In the genomic region with DNA sequence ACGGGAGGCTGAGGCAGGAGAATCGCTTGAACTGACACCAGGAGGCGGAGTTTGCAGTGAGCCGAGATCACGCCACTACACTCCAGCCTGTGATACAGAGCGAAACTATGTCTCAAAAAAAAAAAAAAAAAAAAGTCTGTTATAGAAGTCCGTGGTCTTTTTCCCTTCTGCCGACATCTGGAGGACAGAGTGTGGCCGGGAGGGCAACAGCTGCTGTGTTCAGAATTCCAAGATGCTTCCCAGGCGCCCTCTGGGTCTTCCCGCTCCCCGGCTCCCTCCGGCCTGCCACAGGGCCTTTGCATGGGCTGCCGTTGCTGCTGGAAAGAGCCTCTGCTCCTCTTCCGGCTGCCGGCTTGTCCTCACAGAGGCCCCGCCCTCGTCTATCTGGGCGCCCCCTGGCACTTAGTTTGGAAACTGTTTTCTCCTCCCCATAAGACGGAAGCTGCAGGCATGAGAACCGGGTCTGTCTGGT, we compare ENCODE assay signal across 1 cellular context.
A peak's percentile ranks its signal among the peaks of the same experiment; 100 is the strongest.
TF ChIP-seq lines count a peak whose summit lies in the region.

No MANE protein-coding gene starts in this region.

TF ChIP-seq in HCT116, 20 proteins besides CTCF, POLR2A, EP300 and RAD21:
- TF ChIP-seq, protein P1, sequence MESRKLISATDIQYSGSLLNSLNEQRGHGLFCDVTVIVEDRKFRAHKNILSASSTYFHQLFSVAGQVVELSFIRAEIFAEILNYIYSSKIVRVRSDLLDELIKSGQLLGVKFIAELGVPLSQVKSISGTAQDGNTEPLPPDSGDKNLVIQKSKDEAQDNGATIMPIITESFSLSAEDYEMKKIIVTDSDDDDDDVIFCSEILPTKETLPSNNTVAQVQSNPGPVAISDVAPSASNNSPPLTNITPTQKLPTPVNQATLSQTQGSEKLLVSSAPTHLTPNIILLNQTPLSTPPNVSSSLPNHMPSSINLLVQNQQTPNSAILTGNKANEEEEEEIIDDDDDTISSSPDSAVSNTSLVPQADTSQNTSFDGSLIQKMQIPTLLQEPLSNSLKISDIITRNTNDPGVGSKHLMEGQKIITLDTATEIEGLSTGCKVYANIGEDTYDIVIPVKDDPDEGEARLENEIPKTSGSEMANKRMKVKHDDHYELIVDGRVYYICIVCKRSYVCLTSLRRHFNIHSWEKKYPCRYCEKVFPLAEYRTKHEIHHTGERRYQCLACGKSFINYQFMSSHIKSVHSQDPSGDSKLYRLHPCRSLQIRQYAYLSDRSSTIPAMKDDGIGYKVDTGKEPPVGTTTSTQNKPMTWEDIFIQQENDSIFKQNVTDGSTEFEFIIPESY (IDR thresholded peaks at IDR 0.05; ENCODE audit: extremely low read depth, insufficient replicate concordance, low read length), result no peak
- TF ChIP-seq YY1 (IDR thresholded peaks at IDR 0.05; ENCODE audit: extremely low read depth, insufficient replicate concordance, low read depth, low read length) (peak; percentile 10), POLR2AphosphoS5 (IDR thresholded peaks at IDR 0.05; ENCODE audit: low read depth, low read length) (peak; percentile 63)
